12 cellular contexts compared by ENCODE assay signal in the genomic region with DNA sequence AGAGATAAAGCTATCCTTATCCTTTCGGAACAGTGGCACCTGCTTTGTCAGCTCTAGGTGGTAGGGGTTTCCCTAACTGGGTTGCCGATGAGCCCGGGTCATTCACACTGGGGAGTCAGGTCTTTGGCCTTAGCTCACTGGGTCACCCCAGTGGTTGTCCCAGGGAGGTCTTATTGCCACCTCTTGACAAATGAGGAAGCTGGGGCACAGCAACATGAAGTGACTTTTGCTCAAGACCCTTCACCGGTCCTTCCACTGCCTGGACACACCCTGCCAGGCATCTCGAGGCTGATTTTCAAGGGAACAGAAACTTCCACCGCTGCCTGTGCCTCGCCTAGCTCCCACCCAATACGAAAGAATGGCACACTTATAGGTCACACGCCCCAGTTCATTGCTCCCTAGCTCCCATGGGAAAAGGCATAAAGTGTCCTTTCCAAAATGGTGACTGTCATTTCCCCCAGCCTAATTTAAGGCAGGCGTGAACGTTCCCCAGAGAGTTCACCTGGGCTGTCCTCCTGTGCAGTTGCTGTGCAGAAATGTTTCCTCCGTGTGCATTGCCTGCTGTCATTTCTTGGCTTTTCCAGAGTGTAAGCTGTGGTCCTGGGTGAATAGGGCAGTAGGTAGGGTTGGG.
DNase-seq lines count a peak whose midpoint lies in the region; ATAC-seq and TF ChIP-seq lines count a peak whose summit lies in the region.
"Had no signal": no experiment of that assay in that cellular context is flagged by ENCODE, and none has a peak within 500 bp of the region (broad histone marks: within the 10 kb centered on the region; RNA-seq: fewer than 3 reads in every experiment).

No MANE protein-coding gene starts in this region.

- peak overlapping the region; percentile 59 for H3K4me3 Mint-ChIP-seq in activated CD8-positive, alpha-beta memory T cell treated with anti-CD3 and anti-CD28 coated beads, Interleukin-2, amount 10 ng/mL, durations not matched to agents 7 days and 5 days
- H3K4me3 Mint-ChIP-seq in osteocyte (ENCODE audit: unreplicated experiment), result no peak overlapping the region

- H3K9me3 Mint-ChIP-seq in activated CD8-positive, alpha-beta memory T cell treated with anti-CD3 and anti-CD28 coated beads, Interleukin-2, amount 10 ng/mL, durations not matched to agents 7 days and 5 days (ENCODE audit: low read depth), result no peaks in the 10 kb centered on the region
- no peaks in the 10 kb centered on the region for H3K9me3 Mint-ChIP-seq in osteocyte (ENCODE audit: unreplicated experiment)

- H3K27me3 Mint-ChIP-seq in activated CD8-positive, alpha-beta memory T cell treated with anti-CD3 and anti-CD28 coated beads, Interleukin-2, amount 10 ng/mL, durations not matched to agents 7 days and 5 days, result no peaks in the 10 kb centered on the region
- peaks cover 2% of the 10 kb centered on the region for H3K27me3 Mint-ChIP-seq in osteocyte (ENCODE audit: unreplicated experiment)

- H3K4me1 Mint-ChIP-seq in activated CD8-positive, alpha-beta memory T cell treated with anti-CD3 and anti-CD28 coated beads, Interleukin-2, amount 10 ng/mL, durations not matched to agents 7 days and 5 days, result peaks cover 75% of the 10 kb centered on the region
- H3K4me1 Mint-ChIP-seq in osteocyte (ENCODE audit: unreplicated experiment), result peaks cover 4% of the 10 kb centered on the region

- TF ChIP-seq CTCF in osteocyte (IDR thresholded peaks at IDR 0.05), result no peak

- ATAC-seq in HG03066 (IDR thresholded peaks at IDR 0.05; ENCODE audit: low read depth, unreplicated experiment), result peak; percentile 2
- ATAC-seq in activated CD8-positive, alpha-beta memory T cell treated with anti-CD3 and anti-CD28 coated beads, Interleukin-2, amount 10 ng/mL, durations not matched to agents 7 days and 5 days, result no peak

- no peaks in the 10 kb centered on the region for H3K36me3 Mint-ChIP-seq in activated CD8-positive, alpha-beta memory T cell treated with anti-CD3 and anti-CD28 coated beads, Interleukin-2, amount 10 ng/mL, durations not matched to agents 7 days and 5 days
- no peaks in the 10 kb centered on the region for H3K36me3 Mint-ChIP-seq in osteocyte (ENCODE audit: unreplicated experiment)

- peak overlapping the region; percentile 89 for H3K27ac Mint-ChIP-seq in activated CD8-positive, alpha-beta memory T cell treated with anti-CD3 and anti-CD28 coated beads, Interleukin-2, amount 10 ng/mL, durations not matched to agents 7 days and 5 days
- no peak overlapping the region for H3K27ac Mint-ChIP-seq in osteocyte (ENCODE audit: unreplicated experiment)
- H3K27ac Mint-ChIP-seq: HFFc6 had no signal

- CTCF ChIA-PET in activated CD8-positive, alpha-beta memory T cell treated with anti-CD3 and anti-CD28 coated beads, Interleukin-2, amount 10 ng/mL, durations not matched to agents 7 days and 5 days (lab: Charles Lee), result interaction anchor here (0.8 to 8.7 kb wide), 10 partner anchors 10 to 234 kb away, joined by 3 to 67 read pairs (median 6); no protein-coding TSS in a partner anchor

- DNase-seq in SKM-1 treated with dmso at 0.1 percent for 144 hours (lab: John Stamatoyannopoulos, UW; ENCODE audit: unreplicated experiment) (peak; percentile 16), SKM-1 (lab: John Stamatoyannopoulos, UW; ENCODE audit: unreplicated experiment) (no peak), osteocyte (ENCODE audit: extremely low spot score, unreplicated experiment) (peak; percentile 62), NCI-H1092 treated with DMSO at 0.1 percent for 48 hours (lab: John Stamatoyannopoulos, UW) (no peak), caudate nucleus (lab: John Stamatoyannopoulos, UW) (no peak), HK-2 (ENCODE audit: unreplicated experiment) (no peak)
- peak; percentile 18 for DNase-seq in activated CD8-positive, alpha-beta memory T cell treated with anti-CD3 and anti-CD28 coated beads, Interleukin-2, amount 10 ng/mL, durations not matched to agents 7 days and 5 days
- DNase-seq: effector CD4-positive, alpha-beta T cell; NK-92 treated with Interleukin-12 subunit alpha and Interleukin-12 subunit beta, amount 100 ng/mL, for 24 hours; occipital lobe had no signal

- H3K27ac ChIP-seq in caudate nucleus (ENCODE audit: low read depth, low read length), result no peak overlapping the region

Comparison
In these comparisons a context has a peak if more than half of its experiments do, and no peak if none do; other contexts are left out.
1. DNase-seq: peak in SKM-1 treated with dmso at 0.1 percent for 144 hours (single experiment), activated CD8-positive, alpha-beta memory T cell treated with anti-CD3 and anti-CD28 coated beads, Interleukin-2, amount 10 ng/mL, durations not matched to agents 7 days and 5 days (single experiment) and osteocyte (single experiment); none in SKM-1 (single experiment), NCI-H1092 treated with DMSO at 0.1 percent for 48 hours (single experiment), caudate nucleus (0 of 61) and HK-2 (single experiment).